Comparison of ENCODE assay signal across 22 cellular contexts in genomic region chrX:119419146-119419545, GRCh38. TPM values are rescaled to one million over a fixed set of nuclear protein-coding genes. Genes with fewer than 3 reads are reported as not detected.
DNase-seq lines count a peak whose midpoint lies in the region; ATAC-seq, FAIRE-seq and TF ChIP-seq lines count a peak whose summit lies in the region.
"Had no signal": no experiment of that assay in that cellular context is flagged by ENCODE, and none has a peak within 500 bp of the region (broad histone marks: within the 10 kb centered on the region; RNA-seq: fewer than 3 reads in every experiment).

No MANE protein-coding gene starts in this region.

- intact Hi-C loops in HepG2 (cut with micrococcal nuclease; ENCODE audit: unreplicated experiment): loop anchor here (2.0 to 10.0 kb wide), 2 partner anchors 50 to 96 kb away; partner anchors contain the start of gene SLC25A5

- TF ChIP-seq EP300 in A549 (IDR thresholded peaks at IDR 0.05): no peak
- TF ChIP-seq EP300 in HepG2 (IDR thresholded peaks at IDR 0.05; ENCODE audit: low read depth in 2 of 2, low read length in 2 of 2): peak in 1 of 2 experiments; percentile 17; a peak in 1 of 4 replicates
- TF ChIP-seq EP300 in HepG2 (CRISPR knock-in tag; IDR thresholded peaks at IDR 0.05; ENCODE audit: borderline replicate concordance): no peak
- TF ChIP-seq EP300 in SK-N-SH (IDR thresholded peaks at IDR 0.05; ENCODE audit: borderline replicate concordance in 1 of 2, low read depth in 1 of 2, low read length in 1 of 2): no peak

- in situ Hi-C loops in HepG2 (cut with HindIII; ENCODE audit: extremely low pct_ligation_motif_present, low pct_unique_long_range_greater_than_20kb) (no loop called here), GM23248 (cut with MboI) (no loop called here)

- H3K4me3 ChIP-seq in A549 (no peak overlapping the region), hepatocyte (no peak overlapping the region), HepG2 (replicated peaks in 1 of 3; ENCODE audit: insufficient read depth in 1 of 3, low read depth in 2 of 3, low read length in 3 of 3) (no peak overlapping the region), SK-N-SH (ENCODE audit: low read depth in 2 of 2, low read length in 1 of 2) (no peak overlapping the region), GM23248 (no peak overlapping the region), BE2C (ENCODE audit: low read depth, low read length) (no peak overlapping the region)
- H3K4me3 ChIP-seq: BLaER1 treated with 17β-estradiol and CSF1 and Interleukin-3, amounts not matched to agents 10 nM and 100 nM; GM23338; K562 had no signal

- H3K9ac ChIP-seq in HepG2 (ENCODE audit: insufficient read depth, low read depth, low read length) (no peak overlapping the region), SK-N-SH (no peak overlapping the region), GM23248 (no peak overlapping the region)
- H3K9ac ChIP-seq: BLaER1 treated with 17β-estradiol and CSF1 and Interleukin-3, amounts not matched to agents 10 nM and 100 nM had no signal

- peaks cover 10% of the 10 kb centered on the region; the same call in 2 of the 3 replicates for H3K4me1 ChIP-seq in A549
- H3K4me1 ChIP-seq in hepatocyte (ENCODE audit: insufficient read depth): no peaks in the 10 kb centered on the region
- peaks cover 28% of the 10 kb centered on the region for H3K4me1 ChIP-seq in HepG2 (ENCODE audit: insufficient read depth, low read length)
- no peaks in the 10 kb centered on the region for H3K4me1 ChIP-seq in SK-N-SH (ENCODE audit: control insufficient read depth in 1 of 2, insufficient read depth in 2 of 2, low read depth in 1 of 2, low read length in 1 of 2)
- H3K4me1 ChIP-seq in GM23248 (ENCODE audit: insufficient read depth): no peaks in the 10 kb centered on the region
- no peaks in the 10 kb centered on the region for H3K4me1 ChIP-seq in BE2C
- H3K4me1 ChIP-seq: BLaER1 treated with 17β-estradiol and CSF1 and Interleukin-3, amounts not matched to agents 10 nM and 100 nM had no signal

- FAIRE-seq in A549 (lab: Jason Lieb, UNC) (no peak), HepG2 (lab: Jason Lieb, UNC) (peak; percentile 86)
- FAIRE-seq: GM19239, H54, K562 had no signal

- WGBS in A549 (ENCODE audit: missing lambda C conversion rate): 93% methylated on average over 4 of the region's 4 CpGs
- 74% methylated on average over 4 of the region's 4 CpGs for WGBS in hepatocyte (ENCODE audit: low lambda C conversion rate, missing lambda C conversion rate)
- WGBS in HepG2 (ENCODE audit: low lambda C conversion rate): 5% methylated on average over 3 of the region's 4 CpGs
- WGBS in SK-N-SH (ENCODE audit: low lambda C conversion rate): 46% methylated on average over 3 of the region's 4 CpGs
- WGBS in GM23248 (ENCODE audit: low coverage in 1 of 2, low lambda C conversion rate in 2 of 2, missing lambda C conversion rate in 2 of 2), 2 experiments: 93 to 100% methylated on average over 2 to 4 of the region's 4 CpGs

- DNase-seq in A549 (ENCODE audit: low read depth in 1 of 2, low spot score in 1 of 2): no peak
- peak; percentile 45 for DNase-seq in hepatocyte (ENCODE audit: low spot score)
- peak; percentile 69 for DNase-seq in HepG2 (ENCODE audit: low spot score)
- peak; percentile 28 for DNase-seq in mucosa of gallbladder (ENCODE audit: low spot score)
- no peak for DNase-seq in SK-N-SH
- no peak for DNase-seq in GM23248
- DNase-seq in stimulated activated naive CD8-positive, alpha-beta T cell treated with anti-CD3 and anti-CD28 coated beads, Interleukin-15, Interleukin-2, amounts not matched to agents 100 U/mL and 50 U/mL, for 24 hours: no peak
- DNase-seq in BE2C: no peak
- DNase-seq: CD8-positive, alpha-beta memory T cell; COR-L47; DMS 273 treated with DMSO at 0.1 percent for 48 hours; DMS79; GDM1; HCEC 1CT; IMR-90 had no signal

- TF ChIP-seq RAD21 in A549 (conservative IDR thresholded peaks at IDR 0.05 in 1 of 2, IDR thresholded peaks at IDR 0.05 in 1 of 2): no peak
- TF ChIP-seq RAD21 in HepG2 (CRISPR knock-in tag; IDR thresholded peaks at IDR 0.05): no peak
- no peak for TF ChIP-seq RAD21 in SK-N-SH (IDR thresholded peaks at IDR 0.05; ENCODE audit: low read length)

- no peaks in the 10 kb centered on the region for H3K79me2 ChIP-seq in hepatocyte
- no peaks in the 10 kb centered on the region for H3K79me2 ChIP-seq in HepG2 (ENCODE audit: insufficient read depth, low read length)
- no peaks in the 10 kb centered on the region for H3K79me2 ChIP-seq in SK-N-SH (ENCODE audit: insufficient read depth)
- H3K79me2 ChIP-seq in GM23248 (ENCODE audit: insufficient read depth): peaks cover 2% of the 10 kb centered on the region; the same call in 1 of the 2 replicates

- H3F3A ChIP-seq in SK-N-SH (replicated peaks; ENCODE audit: insufficient read depth): no peaks in the 10 kb centered on the region
- H3F3A ChIP-seq in GM23248 (ENCODE audit: insufficient read depth): no peaks in the 10 kb centered on the region

- H2AFZ ChIP-seq in hepatocyte (no peak overlapping the region), HepG2 (ENCODE audit: low read length) (no peak overlapping the region), SK-N-SH (ENCODE audit: low read depth) (no peak overlapping the region), GM23248 (no peak overlapping the region)
- H2AFZ ChIP-seq: GM23338 had no signal

- no peak for TF ChIP-seq CTCF in A549 (IDR thresholded peaks at IDR 0.05)
- no peak for TF ChIP-seq CTCF in hepatocyte (IDR thresholded peaks at IDR 0.05; ENCODE audit: poor library complexity)
- TF ChIP-seq CTCF in HepG2 (CRISPR knock-in tag; IDR thresholded peaks at IDR 0.05): no peak
- no peak for TF ChIP-seq CTCF in SK-N-SH (IDR thresholded peaks at IDR 0.05)
- TF ChIP-seq CTCF in BE2C (IDR thresholded peaks at IDR 0.05; ENCODE audit: low read depth, low read length): no peak

- no peak for TF ChIP-seq POLR2A in A549 (IDR thresholded peaks at IDR 0.05; ENCODE audit: low read length)
- no peak for TF ChIP-seq POLR2A in HepG2 (IDR thresholded peaks at IDR 0.05; ENCODE audit: insufficient read depth in 1 of 2, low read depth in 2 of 2, low read length in 2 of 2)

- ATAC-seq in A549 (no peak), HepG2 (peak; percentile 93)
- no peak for ATAC-seq in stimulated activated naive CD8-positive, alpha-beta T cell treated with anti-CD3 and anti-CD28 coated beads, Interleukin-15, Interleukin-2, amounts not matched to agents 100 U/mL and 50 U/mL, for 24 hours
- ATAC-seq: GM23338, K562 had no signal

- CTCF ChIA-PET in A549 (lab: Yijun Ruan, JAX) (interaction anchor here (1.1 to 1.2 kb wide), 2 partner anchors 27 to 64 kb away, joined by 3 to 4 read pairs; no protein-coding TSS in a partner anchor), HepG2 (lab: Yijun Ruan, JAX; ENCODE audit: low intra/inter-chr PET ratio, low total read pairs) (no interaction called here), SK-N-SH (lab: Yijun Ruan, JAX) (no interaction called here)

- BruUV-seq in HepG2 (replicated peaks; lab: Mats Ljungman, UMichigan): no TSS peak

- H4K20me1 ChIP-seq in hepatocyte (ENCODE audit: insufficient read depth, poor library complexity, severe bottlenecking) (no peaks in the 10 kb centered on the region), HepG2 (ENCODE audit: insufficient read depth, low read length) (no peaks in the 10 kb centered on the region), SK-N-SH (ENCODE audit: insufficient read depth) (no peaks in the 10 kb centered on the region), GM23248 (ENCODE audit: insufficient read depth) (no peaks in the 10 kb centered on the region)
- H4K20me1 ChIP-seq: BLaER1 treated with 17β-estradiol and CSF1 and Interleukin-3, amounts not matched to agents 10 nM and 100 nM had no signal

- H3K36me3 ChIP-seq in hepatocyte (replicated peaks; ENCODE audit: insufficient read depth, low read depth) (no peaks in the 10 kb centered on the region), HepG2 (replicated peaks in 1 of 2; ENCODE audit: control insufficient read depth in 1 of 2, insufficient read depth in 2 of 2, low read length in 2 of 2) (no peaks in the 10 kb centered on the region), SK-N-SH (replicated peaks in 1 of 2; ENCODE audit: control insufficient read depth in 1 of 2, insufficient read depth in 2 of 2, low read length in 1 of 2) (no peaks in the 10 kb centered on the region), GM23248 (ENCODE audit: low read depth) (no peaks in the 10 kb centered on the region), BE2C (no peaks in the 10 kb centered on the region)

- no peaks in the 10 kb centered on the region for H3K9me3 ChIP-seq in A549
- no peaks in the 10 kb centered on the region for H3K9me3 ChIP-seq in hepatocyte (ENCODE audit: low read depth)
- no peaks in the 10 kb centered on the region for H3K9me3 ChIP-seq in HepG2 (ENCODE audit: low read length)
- no peaks in the 10 kb centered on the region for H3K9me3 ChIP-seq in SK-N-SH
- H3K9me3 ChIP-seq in GM23248 (ENCODE audit: low read depth): no peaks in the 10 kb centered on the region
- H3K9me3 ChIP-seq in BE2C: no peaks in the 10 kb centered on the region
- H3K9me3 ChIP-seq: BLaER1 treated with 17β-estradiol and CSF1 and Interleukin-3, amounts not matched to agents 10 nM and 100 nM had no signal

- H3K27me3 ChIP-seq in hepatocyte (no peaks in the 10 kb centered on the region), HepG2 (ENCODE audit: control insufficient read depth in 1 of 2, insufficient read depth in 2 of 2, low read length in 2 of 2) (no peaks in the 10 kb centered on the region), SK-N-SH (ENCODE audit: insufficient read depth) (0 out of 2 replicates have a peak, but pooled peaks cover 4% of the 10 kb centered on the region), GM23248 (replicated peaks; ENCODE audit: insufficient read depth) (no peaks in the 10 kb centered on the region), BE2C (no peaks in the 10 kb centered on the region)
- H3K27me3 ChIP-seq: BLaER1 treated with 17β-estradiol and CSF1 and Interleukin-3, amounts not matched to agents 10 nM and 100 nM had no signal

- H3K9me2 ChIP-seq in hepatocyte (replicated peaks; ENCODE audit: insufficient read depth) (no peaks in the 10 kb centered on the region), SK-N-SH (no peaks in the 10 kb centered on the region), GM23248 (ENCODE audit: insufficient read depth) (no peaks in the 10 kb centered on the region)

- no peak overlapping the region for H3K27ac ChIP-seq in A549
- H3K27ac ChIP-seq in hepatocyte: peak overlapping the region; percentile 40
- peak overlapping the region; percentile 43 for H3K27ac ChIP-seq in HepG2 (ENCODE audit: extremely low read length, insufficient read depth, low read length)
- H3K27ac ChIP-seq in SK-N-SH (ENCODE audit: low read depth in 2 of 2, low read length in 1 of 2): no peak overlapping the region
- no peak overlapping the region for H3K27ac ChIP-seq in GM23248
- H3K27ac ChIP-seq: 22Rv1; BLaER1 treated with 17β-estradiol and CSF1 and Interleukin-3, amounts not matched to agents 10 nM and 100 nM; HL-60 had no signal

- H3K4me2 ChIP-seq in A549 (no peak overlapping the region), hepatocyte (no peak overlapping the region), HepG2 (ENCODE audit: low read depth, low read length) (peak overlapping the region; percentile 18; the same call in 1 of the 2 replicates), SK-N-SH (no peak overlapping the region), GM23248 (ENCODE audit: unreplicated experiment) (no peak overlapping the region)
- H3K4me2 ChIP-seq: BLaER1 treated with 17β-estradiol and CSF1 and Interleukin-3, amounts not matched to agents 10 nM and 100 nM; GM23338 had no signal

- POLR2A ChIA-PET in A549 (lab: Yijun Ruan, JAX): no interaction called here
- POLR2A ChIA-PET in HepG2 (lab: Yijun Ruan, JAX): interaction anchor here (1.1 kb wide), 1 partner anchor 49 kb away, joined by 4 read pairs; the partner anchor contains the start of gene SLC25A5
- POLR2A ChIA-PET in SK-N-SH (lab: Yijun Ruan, JAX): no interaction called here

RNA-seq across cellular contexts. Expression of gene SLC25A43, which starts 20.0 kb away (rescaled TPM):
- polyA plus RNA-seq in A549 (2011; rRNA removed) (31.2 and 41.9 TPM in 2 replicates), A549 (2017; fragmentation: RNase III; extraction: RNeasy Plus Mini Kit Qiagen cat#74134 plus additional on column Dnase treatment) (25.0 to 27.4 TPM (median 26.5 TPM) in 3 replicates), hepatocyte (11.3 and 13.1 TPM in 2 replicates), HepG2 (2011; rRNA removed) (5.8 and 6.4 TPM in 2 replicates), SK-N-SH (2012; rRNA removed) (7.5 and 13.2 TPM in 2 replicates), GM23248 (2016; fragmentation: Nextera tagmentation; extraction: Ambion mirVana) (28.4 and 31.2 TPM in 2 replicates)
- 28.2 and 39.1 TPM in 2 replicates for polyA plus RNA-seq in A549 (2012; cell fraction: cytosol; rRNA removed)
- polyA plus RNA-seq in A549 (2012; cell fraction: nucleus; rRNA removed): 11.1 and 16.4 TPM in 2 replicates
- 13.4 and 16.7 TPM in 2 replicates for polyA minus RNA-seq in A549 (2011; rRNA and poly(A)+ RNA removed)
- total RNA-seq in hepatocyte (14.9 and 15.5 TPM in 2 replicates), HepG2 (2016; rRNA removed; fragmentation: Illumina TruSeq; extraction: Trizol) (13.2 and 14.1 TPM in 2 replicates), mucosa of gallbladder (4.3 TPM)
- total RNA-seq in HepG2 (2016; cell fraction: cytosol; rRNA removed; fragmentation: Illumina TruSeq; extraction: Trizol; ENCODE audit: low read depth): 7.9 and 9.2 TPM in 2 replicates
- total RNA-seq in HepG2 (2016; cell fraction: insoluble cytoplasmic fraction; rRNA removed; fragmentation: Illumina TruSeq; extraction: Trizol): 12.2 and 13.4 TPM in 2 replicates
- 24.3 and 26.0 TPM in 2 replicates for total RNA-seq in HepG2 (2016; cell fraction: membrane; rRNA removed; fragmentation: Illumina TruSeq; extraction: Trizol)
- total RNA-seq in HepG2 (2016; cell fraction: nucleus; rRNA removed; fragmentation: Illumina TruSeq; extraction: Trizol): 6.0 and 6.9 TPM in 2 replicates
- 5.1 and 7.7 TPM in 2 replicates for polyA plus RNA-seq in HepG2 (2011; cell fraction: cytosol; rRNA removed)
- 2.9 and 3.3 TPM in 2 replicates for polyA plus RNA-seq in HepG2 (2011; cell fraction: nucleus; rRNA removed)
- 7.8 TPM in 2 replicates for polyA plus RNA-seq in HepG2 (2012)
- polyA plus RNA-seq in HepG2 (2016; cell fraction: cytosol; fragmentation: Illumina TruSeq; extraction: Trizol; ENCODE audit: low read depth): 12.5 and 12.9 TPM in 2 replicates
- polyA plus RNA-seq in HepG2 (2016; cell fraction: insoluble cytoplasmic fraction; fragmentation: Illumina TruSeq; extraction: Trizol; ENCODE audit: low read depth): 17.1 and 19.8 TPM in 2 replicates
- 23.4 and 29.4 TPM in 2 replicates for polyA plus RNA-seq in HepG2 (2016; cell fraction: membrane; fragmentation: Illumina TruSeq; extraction: Trizol; ENCODE audit: low read depth)
- polyA plus RNA-seq in HepG2 (2016; cell fraction: nucleus; fragmentation: Illumina TruSeq; extraction: Trizol; ENCODE audit: insufficient read depth, low read depth): 12.5 and 13.3 TPM in 2 replicates
- 4.5 and 7.1 TPM in 2 replicates for polyA minus RNA-seq in HepG2 (2011; rRNA and poly(A)+ RNA removed; ENCODE audit: low replicate concordance)
- 3.7 and 4.6 TPM in 2 replicates for polyA minus RNA-seq in HepG2 (2011; cell fraction: cytosol; rRNA and poly(A)+ RNA removed)
- polyA minus RNA-seq in HepG2 (2011; cell fraction: nucleus; rRNA and poly(A)+ RNA removed): 2.4 and 3.4 TPM in 2 replicates
- polyA plus RNA-seq in SK-N-SH (2012; cell fraction: cytosol; rRNA removed): 17.8 TPM in 2 replicates
- 6.0 and 8.5 TPM in 2 replicates for polyA plus RNA-seq in SK-N-SH (2012; cell fraction: nucleus; rRNA removed)
- total RNA-seq in GM23248 (2014; rRNA removed; shearing (Covaris generic)): 41.1 and 53.4 TPM in 2 replicates
- 3.0 TPM for polyA plus RNA-seq in BE2C (2012; ENCODE audit: insufficient read depth, insufficient read length, low read depth)

RNA-seq across cellular contexts. Expression of gene SLC25A5, which starts 49.1 kb away (rescaled TPM):
- polyA plus RNA-seq in A549 (2011; rRNA removed) (739 and 750 TPM in 2 replicates), A549 (2017; fragmentation: RNase III; extraction: RNeasy Plus Mini Kit Qiagen cat#74134 plus additional on column Dnase treatment) (604 to 638 TPM (median 625 TPM) in 3 replicates), hepatocyte (248 and 282 TPM in 2 replicates), HepG2 (2011; rRNA removed) (356 and 402 TPM in 2 replicates), SK-N-SH (2012; rRNA removed) (374 and 387 TPM in 2 replicates), GM23248 (2016; fragmentation: Nextera tagmentation; extraction: Ambion mirVana) (148 and 150 TPM in 2 replicates)
- polyA plus RNA-seq in A549 (2012; cell fraction: cytosol; rRNA removed): 992 and 1,002 TPM in 2 replicates
- 1,027 and 1,105 TPM in 2 replicates for polyA plus RNA-seq in A549 (2012; cell fraction: nucleus; rRNA removed)
- 805 and 878 TPM in 2 replicates for polyA minus RNA-seq in A549 (2011; rRNA and poly(A)+ RNA removed)
- total RNA-seq in hepatocyte (343 and 383 TPM in 2 replicates), HepG2 (2016; rRNA removed; fragmentation: Illumina TruSeq; extraction: Trizol) (300 and 472 TPM in 2 replicates), mucosa of gallbladder (257 TPM)
- 168 and 187 TPM in 2 replicates for total RNA-seq in HepG2 (2016; cell fraction: cytosol; rRNA removed; fragmentation: Illumina TruSeq; extraction: Trizol; ENCODE audit: low read depth)
- 312 and 459 TPM in 2 replicates for total RNA-seq in HepG2 (2016; cell fraction: insoluble cytoplasmic fraction; rRNA removed; fragmentation: Illumina TruSeq; extraction: Trizol)
- 296 and 308 TPM in 2 replicates for total RNA-seq in HepG2 (2016; cell fraction: membrane; rRNA removed; fragmentation: Illumina TruSeq; extraction: Trizol)
- total RNA-seq in HepG2 (2016; cell fraction: nucleus; rRNA removed; fragmentation: Illumina TruSeq; extraction: Trizol): 148 TPM in 2 replicates
- 679 and 773 TPM in 2 replicates for polyA plus RNA-seq in HepG2 (2011; cell fraction: cytosol; rRNA removed)
- polyA plus RNA-seq in HepG2 (2011; cell fraction: nucleus; rRNA removed): 192 and 211 TPM in 2 replicates
- 586 and 628 TPM in 2 replicates for polyA plus RNA-seq in HepG2 (2012)
- 295 and 308 TPM in 2 replicates for polyA plus RNA-seq in HepG2 (2016; cell fraction: cytosol; fragmentation: Illumina TruSeq; extraction: Trizol; ENCODE audit: low read depth)
- polyA plus RNA-seq in HepG2 (2016; cell fraction: insoluble cytoplasmic fraction; fragmentation: Illumina TruSeq; extraction: Trizol; ENCODE audit: low read depth): 691 and 717 TPM in 2 replicates
- 394 and 413 TPM in 2 replicates for polyA plus RNA-seq in HepG2 (2016; cell fraction: membrane; fragmentation: Illumina TruSeq; extraction: Trizol; ENCODE audit: low read depth)
- polyA plus RNA-seq in HepG2 (2016; cell fraction: nucleus; fragmentation: Illumina TruSeq; extraction: Trizol; ENCODE audit: insufficient read depth, low read depth): 277 and 278 TPM in 2 replicates
- 640 and 785 TPM in 2 replicates for polyA minus RNA-seq in HepG2 (2011; rRNA and poly(A)+ RNA removed; ENCODE audit: low replicate concordance)
- 273 and 289 TPM in 2 replicates for polyA minus RNA-seq in HepG2 (2011; cell fraction: cytosol; rRNA and poly(A)+ RNA removed)
- 64.6 and 78.3 TPM in 2 replicates for polyA minus RNA-seq in HepG2 (2011; cell fraction: nucleus; rRNA and poly(A)+ RNA removed)
- 375 and 450 TPM in 2 replicates for polyA plus RNA-seq in SK-N-SH (2012; cell fraction: cytosol; rRNA removed)
- 166 and 201 TPM in 2 replicates for polyA plus RNA-seq in SK-N-SH (2012; cell fraction: nucleus; rRNA removed)
- 98.9 and 104 TPM in 2 replicates for total RNA-seq in GM23248 (2014; rRNA removed; shearing (Covaris generic))
- 935 TPM for polyA plus RNA-seq in BE2C (2012; ENCODE audit: insufficient read depth, insufficient read length, low read depth)

Comparison
In these comparisons a context has a peak if more than half of its experiments do, and no peak if none do; other contexts are left out.
1. DNase-seq: peak in hepatocyte (single experiment), HepG2 (single experiment) and mucosa of gallbladder (single experiment); none in A549 (0 of 2), SK-N-SH (single experiment), GM23248 (single experiment), stimulated activated naive CD8-positive, alpha-beta T cell treated with anti-CD3 and anti-CD28 coated beads, Interleukin-15, Interleukin-2, amounts not matched to agents 100 U/mL and 50 U/mL, for 24 hours (single experiment) and BE2C (single experiment).
2. H3K27ac ChIP-seq: peak in hepatocyte (single experiment) and HepG2 (single experiment); none in A549 (0 of 2), SK-N-SH (0 of 2) and GM23248 (single experiment).
3. Of the 38 proteins assayed by ChIP-seq in both HepG2 and A549: peak only in HepG2: none; only in A549: none; in both: MAFK; in neither: 36; mixed calls (peak in some experiments, not most) for 1.